1 cellular context compared by ENCODE assay signal in genomic region chr9:33295571-33295970, GRCh38.
TF ChIP-seq lines count a peak whose summit lies in the region.

No MANE protein-coding gene starts in this region.

TF ChIP-seq in SK-N-SH treated with all-trans-retinoic acid at 6 μM for 48 hours, 23 proteins besides CTCF, POLR2A, EP300 and RAD21 (continued from another document):
- TF ChIP-seq ZC3H10 (CRISPR knock-in tag; IDR thresholded peaks at IDR 0.05) (no peak), ISL1 (CRISPR knock-in tag; IDR thresholded peaks at IDR 0.05) (no peak), ZNF565 (CRISPR knock-in tag; conservative IDR thresholded peaks at IDR 0.05; ENCODE audit: low read depth) (no peak)
